ENCODE assay signal across 10 cellular contexts in the genomic region with DNA sequence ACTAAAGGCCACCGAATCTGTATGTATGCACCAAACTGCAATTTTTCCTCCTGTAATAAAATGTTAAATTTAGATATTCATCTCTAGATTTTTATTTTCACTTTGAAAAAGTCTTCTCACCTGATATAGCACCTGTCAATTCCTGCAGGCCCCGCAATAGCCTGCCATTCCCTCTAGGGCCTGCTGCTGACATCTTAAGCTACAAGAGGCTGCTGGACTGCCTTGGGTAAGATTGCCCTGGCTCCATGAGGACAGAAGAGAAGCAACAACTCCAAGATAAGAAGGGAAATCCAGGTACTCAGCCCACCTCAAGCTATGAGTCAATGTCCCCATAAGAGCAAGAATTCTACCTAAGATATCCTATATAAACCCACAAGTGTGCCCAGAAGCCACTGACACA.
DNase-seq lines count a peak whose midpoint lies in the region; ATAC-seq lines count a peak whose summit lies in the region.
"Had no signal": no experiment of that assay in that cellular context is flagged by ENCODE, and none has a peak within 500 bp of the region (broad histone marks: within the 10 kb centered on the region; RNA-seq: fewer than 3 reads in every experiment).

No MANE protein-coding gene starts in this region.

- H3K27me3 ChIP-seq in H7 (ENCODE audit: control insufficient read depth, insufficient read depth, low read length) (no peaks in the 10 kb centered on the region), layer of hippocampus (ENCODE audit: control insufficient read depth, insufficient read depth, low read length) (no peaks in the 10 kb centered on the region), SJCRH30 (no peaks in the 10 kb centered on the region)
- H3K27me3 ChIP-seq: testis had no signal

- H3K9me3 ChIP-seq in SJCRH30 (replicated peaks) = no peaks in the 10 kb centered on the region; the same call in 1 of the 2 replicates
- H3K9me3 ChIP-seq: testis had no signal

- peak overlapping the region; percentile 10 for H3K27ac ChIP-seq in layer of hippocampus (ENCODE audit: low read depth, low read length)
- no peak overlapping the region for H3K27ac ChIP-seq in SJCRH30
- H3K27ac ChIP-seq: testis had no signal

- peaks cover 11% of the 10 kb centered on the region for H3K36me3 ChIP-seq in H7 (replicated peaks; ENCODE audit: control insufficient read depth, insufficient read depth, low read length)
- H3K36me3 ChIP-seq in SJCRH30 = peaks cover 38% of the 10 kb centered on the region

- peak; percentile 35 for DNase-seq in H7
- DNase-seq in SJCRH30 = no peak
- no peak for DNase-seq in activated CD8-positive, alpha-beta memory T cell treated with anti-CD3 and anti-CD28 coated beads for 24 hours
- no peak for DNase-seq in COR-L47 (lab: John Stamatoyannopoulos, UW)
- DNase-seq: stimulated activated CD4-positive, alpha-beta T cell treated with anti-CD3 and anti-CD28 coated beads, Interleukin-4, amount 100 ng/mL, for 4 hours; testis had no signal

- no peaks in the 10 kb centered on the region for H3K4me1 ChIP-seq in SJCRH30
- H3K4me1 ChIP-seq: testis had no signal

- ATAC-seq in GM18868 (IDR thresholded peaks at IDR 0.05; ENCODE audit: unreplicated experiment) (peak; percentile 9), HG03521 (IDR thresholded peaks at IDR 0.05; ENCODE audit: unreplicated experiment) (peak; percentile 41), GM21367 (IDR thresholded peaks at IDR 0.05; ENCODE audit: unreplicated experiment) (no peak)

- no peak overlapping the region for H3K4me3 ChIP-seq in H7 (ENCODE audit: insufficient read depth, low read depth, low read length)
- H3K4me3 ChIP-seq in SJCRH30 = no peak overlapping the region
- H3K4me3 ChIP-seq: testis had no signal
